Comparison of ENCODE assay signal across 13 cellular contexts in genomic region chr15:89664441-89664840, GRCh38. TPM values are rescaled to one million over a fixed set of nuclear protein-coding genes. Genes with fewer than 3 reads are reported as not detected.
A peak's percentile ranks its signal among the peaks of the same experiment; 100 is the strongest.
DNase-seq lines count a peak whose midpoint lies in the region; ATAC-seq and TF ChIP-seq lines count a peak whose summit lies in the region.
"Had no signal": no experiment of that assay in that cellular context is flagged by ENCODE, and none has a peak within 500 bp of the region (broad histone marks: within the 10 kb centered on the region; RNA-seq: fewer than 3 reads in every experiment).

No MANE protein-coding gene starts in this region.

- H2BK15ac ChIP-seq in mesendoderm (replicated peaks; ENCODE audit: low read depth): no peak overlapping the region

- no peak overlapping the region for H3K4me3 ChIP-seq in mesendoderm (ENCODE audit: low read length)
- no peak overlapping the region for H3K4me3 ChIP-seq in CD8-positive, alpha-beta T cell (ENCODE audit: low read depth, low read length)

- intact Hi-C loops in CD8-positive, alpha-beta T cell (cut with DNase I, micrococcal nuclease): no loop called here

- no peak overlapping the region for H3K27ac ChIP-seq in mesendoderm (ENCODE audit: low read depth, low read length)
- no peak overlapping the region for H3K27ac ChIP-seq in CD8-positive, alpha-beta T cell (ENCODE audit: low read depth, low read length)

- H2AK5ac ChIP-seq in mesendoderm (ENCODE audit: low read length): no peak overlapping the region

- no peak overlapping the region for H2BK5ac ChIP-seq in mesendoderm (ENCODE audit: low read length)

- H3K9me3 Mint-ChIP-seq in activated naive CD8-positive, alpha-beta T cell treated with anti-CD3 and anti-CD28 coated beads, Interleukin-2, amount 50 U/mL, for 24 hours: no peaks in the 10 kb centered on the region
- H3K9me3 Mint-ChIP-seq in osteocyte (ENCODE audit: unreplicated experiment): no peaks in the 10 kb centered on the region
- no peaks in the 10 kb centered on the region for H3K9me3 Mint-ChIP-seq in CD8-positive, alpha-beta T cell
- H3K9me3 Mint-ChIP-seq: activated naive CD4-positive, alpha-beta T cell treated with anti-CD3 and anti-CD28 coated beads, Interleukin-2, amount 10 ng/mL, durations not matched to agents 7 days and 5 days had no signal

- no peak overlapping the region for H3K23ac ChIP-seq in mesendoderm (ENCODE audit: low read length)

- no peak overlapping the region for H3K27ac Mint-ChIP-seq in activated naive CD8-positive, alpha-beta T cell treated with anti-CD3 and anti-CD28 coated beads, Interleukin-2, amount 50 U/mL, for 24 hours
- no peak overlapping the region for H3K27ac Mint-ChIP-seq in osteocyte (ENCODE audit: unreplicated experiment)
- H3K27ac Mint-ChIP-seq in CD8-positive, alpha-beta T cell: no peak overlapping the region
- H3K27ac Mint-ChIP-seq: activated naive CD4-positive, alpha-beta T cell treated with anti-CD3 and anti-CD28 coated beads, Interleukin-2, amount 10 ng/mL, durations not matched to agents 7 days and 5 days had no signal

- ATAC-seq in activated naive CD8-positive, alpha-beta T cell treated with anti-CD3 and anti-CD28 coated beads, Interleukin-2, amount 50 U/mL, for 24 hours: no peak
- no peak for ATAC-seq in CD8-positive, alpha-beta T cell
- no peak for ATAC-seq in HG03457 (IDR thresholded peaks at IDR 0.05; ENCODE audit: unreplicated experiment)
- ATAC-seq: A549, gastrocnemius medialis had no signal

- no peak overlapping the region for H3K18ac ChIP-seq in mesendoderm (ENCODE audit: low read length)

- H4K5ac ChIP-seq in mesendoderm (ENCODE audit: low read length): no peak overlapping the region

- H4K8ac ChIP-seq in mesendoderm (ENCODE audit: low read depth, low read length): no peak overlapping the region

- H3K27me3 ChIP-seq in mesendoderm (ENCODE audit: insufficient read depth, low read length, poor library complexity): peaks cover 2% of the 10 kb centered on the region
- H3K27me3 ChIP-seq in CD8-positive, alpha-beta T cell (ENCODE audit: insufficient read depth, low read length): no peaks in the 10 kb centered on the region
- H3K27me3 ChIP-seq: gastrocnemius medialis had no signal

- H2BK120ac ChIP-seq in mesendoderm (ENCODE audit: low read depth, low read length): no peak overlapping the region

- H3K27me3 Mint-ChIP-seq in activated naive CD8-positive, alpha-beta T cell treated with anti-CD3 and anti-CD28 coated beads, Interleukin-2, amount 50 U/mL, for 24 hours: peaks cover 40% of the 10 kb centered on the region
- peaks cover 2% of the 10 kb centered on the region for H3K27me3 Mint-ChIP-seq in osteocyte (ENCODE audit: unreplicated experiment)
- peaks cover 35% of the 10 kb centered on the region for H3K27me3 Mint-ChIP-seq in CD8-positive, alpha-beta T cell (ENCODE audit: low read depth)

- no peak overlapping the region for H3K9ac ChIP-seq in mesendoderm (ENCODE audit: low read length)

- no peaks in the 10 kb centered on the region for H3K36me3 Mint-ChIP-seq in activated naive CD8-positive, alpha-beta T cell treated with anti-CD3 and anti-CD28 coated beads, Interleukin-2, amount 50 U/mL, for 24 hours (ENCODE audit: low read depth)
- H3K36me3 Mint-ChIP-seq in osteocyte (ENCODE audit: unreplicated experiment): no peaks in the 10 kb centered on the region
- no peaks in the 10 kb centered on the region for H3K36me3 Mint-ChIP-seq in CD8-positive, alpha-beta T cell
- H3K36me3 Mint-ChIP-seq: activated naive CD4-positive, alpha-beta T cell treated with anti-CD3 and anti-CD28 coated beads, Interleukin-2, amount 10 ng/mL, durations not matched to agents 7 days and 5 days had no signal

- no peaks in the 10 kb centered on the region for H3K79me1 ChIP-seq in mesendoderm (ENCODE audit: low read length)

- CTCF ChIA-PET in CD8-positive, alpha-beta T cell (lab: Charles Lee): no interaction called here

- POLR2A ChIA-PET in CD8-positive, alpha-beta T cell (lab: Charles Lee): no interaction called here

- no peaks in the 10 kb centered on the region for H3K79me2 ChIP-seq in mesendoderm (ENCODE audit: control insufficient read depth, insufficient read depth, low read length)

- H3K56ac ChIP-seq in mesendoderm (ENCODE audit: low read length): no peak overlapping the region

- TF ChIP-seq CTCF in osteocyte (IDR thresholded peaks at IDR 0.05): no peak
- no peak for TF ChIP-seq CTCF in CD8-positive, alpha-beta T cell (IDR thresholded peaks at IDR 0.05)

- H3K4ac ChIP-seq in mesendoderm (ENCODE audit: low read depth, low read length): no peak overlapping the region

- no peaks in the 10 kb centered on the region for H3K9me3 ChIP-seq in CD8-positive, alpha-beta T cell (ENCODE audit: low read length)
- H3K9me3 ChIP-seq: A549, gastrocnemius medialis had no signal

- H3K4me1 Mint-ChIP-seq in activated naive CD8-positive, alpha-beta T cell treated with anti-CD3 and anti-CD28 coated beads, Interleukin-2, amount 50 U/mL, for 24 hours: peaks cover 1% of the 10 kb centered on the region
- H3K4me1 Mint-ChIP-seq in osteocyte (ENCODE audit: unreplicated experiment): peaks cover 22% of the 10 kb centered on the region
- peaks cover 4% of the 10 kb centered on the region for H3K4me1 Mint-ChIP-seq in CD8-positive, alpha-beta T cell (ENCODE audit: low read depth)

- H3K4me3 Mint-ChIP-seq in activated naive CD8-positive, alpha-beta T cell treated with anti-CD3 and anti-CD28 coated beads, Interleukin-2, amount 50 U/mL, for 24 hours: peak overlapping the region; percentile 47
- peak overlapping the region; percentile 53 for H3K4me3 Mint-ChIP-seq in osteocyte (ENCODE audit: unreplicated experiment)
- H3K4me3 Mint-ChIP-seq in CD8-positive, alpha-beta T cell: no peak overlapping the region

- H3K4me1 ChIP-seq in mesendoderm (ENCODE audit: control insufficient read depth, low read depth, low read length): peaks cover 3% of the 10 kb centered on the region
- no peaks in the 10 kb centered on the region for H3K4me1 ChIP-seq in CD8-positive, alpha-beta T cell (ENCODE audit: insufficient read depth, low read length)

- no CpG with 5 or more reads among the region's 8 CpGs for WGBS in mesendoderm (ENCODE audit: extremely low coverage, insufficient coverage, low lambda C conversion rate)

- H3K36me3 ChIP-seq in mesendoderm (ENCODE audit: control insufficient read depth, insufficient read depth, low read length): no peaks in the 10 kb centered on the region
- H3K36me3 ChIP-seq in CD8-positive, alpha-beta T cell (ENCODE audit: insufficient read depth, low read length): no peaks in the 10 kb centered on the region
- H3K36me3 ChIP-seq: gastrocnemius medialis had no signal

- DNase-seq in NCI-H510A treated with DMSO at 0.1 percent for 48 hours (lab: John Stamatoyannopoulos, UW): peak; percentile 13
- no peak for DNase-seq in NCI-H510A (lab: John Stamatoyannopoulos, UW)
- DNase-seq in NCI-H146 treated with DMSO at 0.1 percent for 48 hours (lab: John Stamatoyannopoulos, UW; ENCODE audit: unreplicated experiment): peak; percentile 69
- DNase-seq in activated naive CD8-positive, alpha-beta T cell treated with anti-CD3 and anti-CD28 coated beads, Interleukin-2, amount 50 U/mL, for 24 hours: no peak
- no peak for DNase-seq in osteocyte (ENCODE audit: extremely low spot score, unreplicated experiment)
- DNase-seq in mesendoderm: no peak
- DNase-seq in CD8-positive, alpha-beta T cell: no peak
- DNase-seq: activated naive CD4-positive, alpha-beta T cell treated with anti-CD3 and anti-CD28 coated beads, Interleukin-2, amount 10 ng/mL, durations not matched to agents 7 days and 5 days; gastrocnemius medialis; NCI-H82; T1000 had no signal

- no peak overlapping the region for H3K4me2 ChIP-seq in mesendoderm (ENCODE audit: low read length)

RNA-seq across cellular contexts. Expression of gene KIF7, which starts 9.2 kb away (rescaled TPM):
- total RNA-seq in osteocyte: 18.2 and 20.0 TPM in 2 replicates
- polyA plus RNA-seq in mesendoderm (2013, experiment 1 of 2): 6.5 TPM
- polyA plus RNA-seq in mesendoderm (2013, experiment 2 of 2): 6.0 TPM
- under 1 TPM; 0.39 to 0.54 TPM for total RNA-seq in CD8-positive, alpha-beta T cell

RNA-seq across cellular contexts. Expression of gene PLIN1, which starts 14.7 kb away (rescaled TPM):
- 0.70 and 0.84 TPM in 2 replicates for total RNA-seq in osteocyte
- 0.07 TPM for polyA plus RNA-seq in mesendoderm (2013, experiment 1 of 2)
- polyA plus RNA-seq in mesendoderm (2013, experiment 2 of 2): not detected
- total RNA-seq in CD8-positive, alpha-beta T cell: not detected

RNA-seq across cellular contexts. Expression of gene PEX11A, which starts 26.1 kb away (rescaled TPM):
- total RNA-seq in osteocyte: 4.6 and 5.6 TPM in 2 replicates
- polyA plus RNA-seq in mesendoderm (2013, experiment 1 of 2): 0.72 TPM
- polyA plus RNA-seq in mesendoderm (2013, experiment 2 of 2): 0.90 TPM
- not detected for total RNA-seq in CD8-positive, alpha-beta T cell

RNA-seq across cellular contexts. Expression of gene WDR93, which starts 26.2 kb away (rescaled TPM):
- 0.19 TPM in 1 of 2 replicates, not detected in the other for total RNA-seq in osteocyte
- polyA plus RNA-seq in mesendoderm (2013, experiment 1 of 2): 0.03 TPM
- polyA plus RNA-seq in mesendoderm (2013, experiment 2 of 2): not detected
- total RNA-seq in CD8-positive, alpha-beta T cell: not detected
- total RNA-seq: gastrocnemius medialis had no signal

Comparison
In these comparisons a context has a peak if more than half of its experiments do, and no peak if none do; other contexts are left out.
1. DNase-seq: peak in NCI-H510A treated with DMSO at 0.1 percent for 48 hours (single experiment) and NCI-H146 treated with DMSO at 0.1 percent for 48 hours (single experiment); none in NCI-H510A (single experiment), activated naive CD8-positive, alpha-beta T cell treated with anti-CD3 and anti-CD28 coated beads, Interleukin-2, amount 50 U/mL, for 24 hours (single experiment), osteocyte (single experiment), mesendoderm (single experiment) and CD8-positive, alpha-beta T cell (0 of 7).
2. RNA of gene KIF7, which starts 9.2 kb away (total RNA-seq): 18.2 to 20.0 TPM in osteocyte; 0.39 to 0.54 TPM in CD8-positive, alpha-beta T cell; every median in the first group is over 10 times any median in the second.